Comparison of ENCODE assay signal across 23 cellular contexts in the genomic region with DNA sequence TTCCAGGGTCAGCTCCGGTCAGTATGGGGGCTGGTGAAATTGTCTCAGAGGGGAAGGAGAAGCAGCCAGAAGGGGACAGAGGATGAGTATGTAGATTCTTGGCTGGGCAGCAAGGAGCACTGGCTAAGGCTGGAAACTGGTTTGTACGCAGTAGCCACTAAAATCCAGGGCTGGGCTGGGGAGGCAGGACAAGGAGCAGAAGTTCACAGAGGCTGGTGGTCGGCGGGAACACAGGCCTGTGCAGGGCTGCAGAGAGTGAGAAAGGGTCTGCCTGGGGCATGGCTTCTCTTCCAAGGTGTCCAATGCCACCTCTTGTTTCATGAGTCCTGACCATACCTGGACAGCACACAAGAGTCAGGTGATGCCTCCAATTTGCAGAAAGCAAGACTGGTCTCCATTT.
DNase-seq lines count a peak whose midpoint lies in the region; ATAC-seq and TF ChIP-seq lines count a peak whose summit lies in the region.
"Had no signal": no experiment of that assay in that cellular context is flagged by ENCODE, and none has a peak within 500 bp of the region (broad histone marks: within the 10 kb centered on the region; RNA-seq: fewer than 3 reads in every experiment).

No MANE protein-coding gene starts in this region.

- H3K9ac ChIP-seq in neural progenitor cell: no peak overlapping the region
- H3K9ac ChIP-seq: BLaER1 treated with 17β-estradiol and CSF1 and Interleukin-3, amounts not matched to agents 10 nM and 100 nM; GM23248 had no signal

- H4K20me1 ChIP-seq in neural progenitor cell (ENCODE audit: low read depth): no peaks in the 10 kb centered on the region
- H4K20me1 ChIP-seq: BLaER1 treated with 17β-estradiol and CSF1 and Interleukin-3, amounts not matched to agents 10 nM and 100 nM had no signal

- H2AFZ ChIP-seq in neural progenitor cell (replicated peaks): no peak overlapping the region
- H2AFZ ChIP-seq: GM23248 had no signal

- DNase-seq in endothelial cell (ENCODE audit: low spot score) (no peak), neural progenitor cell (ENCODE audit: low spot score) (no peak)
- no peak for DNase-seq in activated CD4-positive, alpha-beta T cell treated with anti-CD3 and anti-CD28 coated beads for 4 hours
- no peak for DNase-seq in stimulated activated CD4-positive, alpha-beta T cell treated with anti-CD3 and anti-CD28 coated beads, Interleukin-15, amount 100 ng/mL, for 24 hours
- DNase-seq: 8988T; ACHN; AML-193; BE2C; CD4-positive, alpha-beta T cell; CD8-positive, alpha-beta memory T cell; DMS 273 treated with DMSO at 0.1 percent for 48 hours; DMS79; EL; GDM1; GM23248; H9 had no signal

- ATAC-seq in HG03025 (IDR thresholded peaks at IDR 0.05; ENCODE audit: low FRiP score, unreplicated experiment): no peak
- ATAC-seq: A549, GM12878, HCT116 had no signal

- H3K4me2 ChIP-seq in neural progenitor cell: no peak overlapping the region
- H3K4me2 ChIP-seq: A549; BLaER1 treated with 17β-estradiol and CSF1 and Interleukin-3, amounts not matched to agents 10 nM and 100 nM had no signal

- H3K4me1 ChIP-seq in neural progenitor cell: no peaks in the 10 kb centered on the region
- H3K4me1 ChIP-seq: A549, BE2C had no signal

- no peak overlapping the region for H3K4me3 ChIP-seq in neural progenitor cell
- H3K4me3 ChIP-seq: A549; BLaER1 treated with 17β-estradiol and CSF1 and Interleukin-3, amounts not matched to agents 10 nM and 100 nM; GM12878; GM23248 had no signal

- no peaks in the 10 kb centered on the region for H3K27me3 ChIP-seq in neural progenitor cell
- H3K27me3 ChIP-seq: BLaER1 treated with 17β-estradiol and CSF1 and Interleukin-3, amounts not matched to agents 10 nM and 100 nM had no signal

- no peaks in the 10 kb centered on the region for H3K9me3 ChIP-seq in neural progenitor cell (ENCODE audit: low read depth)
- H3K9me3 ChIP-seq: BE2C had no signal

- H3K4me1 Mint-ChIP-seq in endothelial cell (ENCODE audit: unreplicated experiment) (peaks cover 34% of the 10 kb centered on the region), nephron (peaks cover 37% of the 10 kb centered on the region), neural progenitor cell (peaks cover 35% of the 10 kb centered on the region)
- H3K4me1 Mint-ChIP-seq: CD8-positive, alpha-beta memory T cell had no signal

- H3K27ac ChIP-seq in VCaP (peak overlapping the region; percentile 36), neural progenitor cell (no peak overlapping the region)
- H3K27ac ChIP-seq: A549; BLaER1 treated with 17β-estradiol and CSF1 and Interleukin-3, amounts not matched to agents 10 nM and 100 nM; GM23248 had no signal

- no peaks in the 10 kb centered on the region for H3K36me3 ChIP-seq in neural progenitor cell
- H3K36me3 ChIP-seq: BE2C; BLaER1 treated with 17β-estradiol and CSF1 and Interleukin-3, amounts not matched to agents 10 nM and 100 nM had no signal

- TF ChIP-seq CTCF in VCaP (conservative IDR thresholded peaks at IDR 0.05) (no peak), endothelial cell (IDR thresholded peaks at IDR 0.05; ENCODE audit: unreplicated experiment) (no peak), nephron (IDR thresholded peaks at IDR 0.05; ENCODE audit: unreplicated experiment in 3 of 3) (no peak), neural progenitor cell (IDR thresholded peaks at IDR 0.05) (no peak)

- H3K36me3 Mint-ChIP-seq in endothelial cell (ENCODE audit: low read depth, unreplicated experiment) (peaks cover 8% of the 10 kb centered on the region), nephron (ENCODE audit: low read depth) (no peaks in the 10 kb centered on the region), neural progenitor cell (no peaks in the 10 kb centered on the region)
- H3K36me3 Mint-ChIP-seq: CD8-positive, alpha-beta memory T cell had no signal

- H3K9me3 Mint-ChIP-seq in endothelial cell (ENCODE audit: unreplicated experiment) (no peaks in the 10 kb centered on the region), nephron (no peaks in the 10 kb centered on the region), neural progenitor cell (peaks cover 9% of the 10 kb centered on the region)
- H3K9me3 Mint-ChIP-seq: CD4-positive, alpha-beta T cell had no signal

- H3K27me3 Mint-ChIP-seq in endothelial cell (ENCODE audit: unreplicated experiment) (peaks cover 11% of the 10 kb centered on the region), nephron (ENCODE audit: low read depth) (peaks cover 26% of the 10 kb centered on the region), neural progenitor cell (ENCODE audit: insufficient read depth, low read depth) (peaks cover 23% of the 10 kb centered on the region)

- H3K27ac Mint-ChIP-seq in endothelial cell (ENCODE audit: unreplicated experiment) (no peak overlapping the region), nephron (peak overlapping the region; percentile 1 to 62 (median 41)), neural progenitor cell (peak overlapping the region; percentile 25)
- H3K27ac Mint-ChIP-seq: CD4-positive, alpha-beta T cell; CD8-positive, alpha-beta memory T cell; H9 had no signal

- H3K4me3 Mint-ChIP-seq in endothelial cell (ENCODE audit: unreplicated experiment) (peak overlapping the region; percentile 38), nephron (no peak overlapping the region), neural progenitor cell (peak overlapping the region; percentile 3)
- H3K4me3 Mint-ChIP-seq: CD4-positive, alpha-beta T cell; CD8-positive, alpha-beta memory T cell; H9 had no signal

- no peaks in the 10 kb centered on the region for H3K79me2 ChIP-seq in neural progenitor cell (ENCODE audit: low read depth)

- H3F3A ChIP-seq in neural progenitor cell (ENCODE audit: low read depth): no peaks in the 10 kb centered on the region

Comparison
In these comparisons a context has a peak if more than half of its experiments do, and no peak if none do; other contexts are left out.
1. H3K4me3 Mint-ChIP-seq: peak in endothelial cell (single experiment) and neural progenitor cell (single experiment); none in nephron (0 of 3).